Comparison of ENCODE assay signal across 17 cellular contexts in the genomic region with DNA sequence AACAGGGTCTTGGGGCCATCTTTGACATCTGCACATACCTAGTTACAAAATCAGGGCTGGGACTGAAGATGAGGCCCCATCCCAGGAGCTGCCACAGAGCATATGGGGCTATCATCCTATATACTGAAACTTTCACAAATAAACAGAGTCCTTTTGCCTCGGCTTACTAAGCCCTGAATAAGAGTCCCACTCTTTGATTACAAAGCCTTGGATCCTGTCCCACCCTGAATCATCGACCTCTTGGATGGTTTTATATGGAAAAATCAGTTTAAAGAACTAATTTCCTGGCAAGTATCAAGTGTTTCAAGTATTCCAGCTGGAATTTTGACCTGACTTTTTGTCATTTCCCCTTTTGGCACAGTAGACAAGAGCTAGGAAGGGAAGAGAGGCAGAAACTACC.
DNase-seq lines count a peak whose midpoint lies in the region; TF ChIP-seq lines count a peak whose summit lies in the region.
"Had no signal": no experiment of that assay in that cellular context is flagged by ENCODE, and none has a peak within 500 bp of the region (broad histone marks: within the 10 kb centered on the region; RNA-seq: fewer than 3 reads in every experiment).

No MANE protein-coding gene starts in this region.

- H3K27me3 Mint-ChIP-seq in endothelial cell (ENCODE audit: unreplicated experiment): peaks cover 9% of the 10 kb centered on the region
- H3K27me3 Mint-ChIP-seq in nephron (ENCODE audit: low read depth): peaks cover 6% of the 10 kb centered on the region

- no peak overlapping the region for H3K27ac ChIP-seq in vagina
- H3K27ac ChIP-seq: PC-9 had no signal

- intact Hi-C loops in vagina (cut with DNase I): no loop called here

- no peaks in the 10 kb centered on the region for H3K27me3 ChIP-seq in vagina

- H3K4me3 Mint-ChIP-seq in endothelial cell (ENCODE audit: unreplicated experiment) (peak overlapping the region; percentile 56), nephron (no peak overlapping the region)
- H3K4me3 Mint-ChIP-seq: CD4-positive, alpha-beta memory T cell; GM23338 had no signal

- TF ChIP-seq POLR2A in vagina (IDR thresholded peaks at IDR 0.05): no peak

- no peaks in the 10 kb centered on the region for H3K9me3 ChIP-seq in vagina

- H3K36me3 Mint-ChIP-seq in endothelial cell (ENCODE audit: low read depth, unreplicated experiment) (peaks cover 25% of the 10 kb centered on the region), nephron (ENCODE audit: low read depth) (no peaks in the 10 kb centered on the region)
- H3K36me3 Mint-ChIP-seq: CD4-positive, alpha-beta memory T cell had no signal

- no peaks in the 10 kb centered on the region for H3K36me3 ChIP-seq in vagina

- no peak overlapping the region for H3K4me3 ChIP-seq in vagina
- H3K4me3 ChIP-seq: GM23338, PC-9 had no signal

- no peaks in the 10 kb centered on the region for H3K9me3 Mint-ChIP-seq in endothelial cell (ENCODE audit: unreplicated experiment)
- H3K9me3 Mint-ChIP-seq in nephron: no peaks in the 10 kb centered on the region

- H3K27ac Mint-ChIP-seq in endothelial cell (ENCODE audit: unreplicated experiment) (no peak overlapping the region), nephron (peak overlapping the region in 2 of 3 experiments; percentile 43 to 53)
- H3K27ac Mint-ChIP-seq: CD4-positive, alpha-beta memory T cell; GM23338 had no signal

- DNase-seq in AG08396 (ENCODE audit: low spot score): peak; percentile 17
- DNase-seq in HS-5 (ENCODE audit: low read depth): peak; percentile 30
- no peak for DNase-seq in endothelial cell (ENCODE audit: low spot score)
- DNase-seq in DMS114 treated with DMSO at 0.1 percent for 48 hours (lab: John Stamatoyannopoulos, UW; ENCODE audit: unreplicated experiment): no peak
- DNase-seq in NCI-H2227 treated with DMSO at 0.1 percent for 48 hours (lab: John Stamatoyannopoulos, UW): no peak
- no peak for DNase-seq in vagina (ENCODE audit: extremely low spot score in 2 of 2)
- no peak for DNase-seq in NCI-H1436 treated with DMSO at 0.1 percent for 48 hours (lab: John Stamatoyannopoulos, UW)
- DNase-seq: CD4-positive, alpha-beta memory T cell; DMS79 treated with DMSO at 0.1 percent for 48 hours; KG1; NCI-H1436; NCI-H2029 treated with DMSO at 0.1 percent for 48 hours; NCI-H2171 treated with DMSO at 0.1 percent for 48 hours; NCI-H774; PC-9 had no signal

- H3K4me1 Mint-ChIP-seq in endothelial cell (ENCODE audit: unreplicated experiment): peaks cover 26% of the 10 kb centered on the region
- peaks cover 15% of the 10 kb centered on the region for H3K4me1 Mint-ChIP-seq in nephron
- H3K4me1 Mint-ChIP-seq: CD4-positive, alpha-beta memory T cell had no signal

- TF ChIP-seq CTCF in endothelial cell (IDR thresholded peaks at IDR 0.05; ENCODE audit: unreplicated experiment) (no peak), nephron (IDR thresholded peaks at IDR 0.05; ENCODE audit: unreplicated experiment in 3 of 3) (no peak), vagina (IDR thresholded peaks at IDR 0.05) (no peak)

- peaks cover 18% of the 10 kb centered on the region for H3K4me1 ChIP-seq in vagina

Comparison
In these comparisons a context has a peak if more than half of its experiments do, and no peak if none do; other contexts are left out.
1. DNase-seq: peak in AG08396 (single experiment) and HS-5 (single experiment); none in endothelial cell (single experiment), DMS114 treated with DMSO at 0.1 percent for 48 hours (single experiment), NCI-H2227 treated with DMSO at 0.1 percent for 48 hours (single experiment), vagina (0 of 2) and NCI-H1436 treated with DMSO at 0.1 percent for 48 hours (single experiment).